ENCODE assay signal across 30 cellular contexts in the genomic region with DNA sequence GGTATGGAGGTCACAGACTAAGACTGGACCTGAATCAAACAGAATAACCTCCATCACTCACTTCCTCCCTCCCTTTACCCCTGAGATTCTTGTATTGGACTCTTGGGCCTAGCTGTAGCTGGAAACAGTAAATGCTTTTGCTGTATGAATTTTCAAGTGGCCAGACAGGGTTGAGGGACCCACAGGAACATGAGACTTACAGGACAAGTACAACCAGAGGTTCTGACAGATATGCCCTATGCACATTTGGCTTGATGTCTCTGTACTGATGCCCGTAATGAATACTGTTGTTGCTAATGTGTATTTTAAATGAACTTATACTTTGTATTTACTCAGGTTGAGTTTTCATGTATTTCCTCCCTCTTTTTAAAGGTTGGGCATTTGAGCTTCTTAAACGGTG.
"Had no signal": no experiment of that assay in that cellular context is flagged by ENCODE, and none has a peak within 500 bp of the region (broad histone marks: within the 10 kb centered on the region; RNA-seq: fewer than 3 reads in every experiment).

No MANE protein-coding gene starts in this region.

- H3K9me3 ChIP-seq: body of pancreas, colonic mucosa had no signal

- H3K4me3 Mint-ChIP-seq: activated CD4-positive, alpha-beta T cell treated with anti-CD3 and anti-CD28 coated beads, Interleukin-2, amount 10 ng/mL, durations not matched to agents 7 days and 5 days; activated naive CD8-positive, alpha-beta T cell treated with anti-CD3 and anti-CD28 coated beads for 36 hours; activated naive CD8-positive, alpha-beta T cell treated with anti-CD3 and anti-CD28 coated beads, Interleukin-2, amount 50 U/mL, for 24 hours; activated T-cell treated with anti-CD3 and anti-CD28 coated beads, Interleukin-2, amount 50 U/mL, for 24 hours; activated T-cell treated with anti-CD3 and anti-CD28 coated beads, Interleukin-2, amount 50 U/mL, for 72 hours had no signal

- H3K4me3 ChIP-seq: adrenal gland, body of pancreas, cardiac muscle cell, colonic mucosa, esophagus squamous epithelium, gastroesophageal sphincter, heart right ventricle had no signal

- H3K36me3 ChIP-seq: adrenal gland, cardiac muscle cell, colonic mucosa had no signal

- H3K27ac ChIP-seq: adrenal gland, body of pancreas, cardiac muscle cell, colonic mucosa, epithelial cell of prostate, esophagus squamous epithelium, gastroesophageal sphincter, heart right ventricle had no signal

- H3K4me1 Mint-ChIP-seq: activated CD4-positive, alpha-beta T cell treated with anti-CD3 and anti-CD28 coated beads, Interleukin-2, amount 10 ng/mL, durations not matched to agents 7 days and 5 days; activated naive CD8-positive, alpha-beta T cell treated with anti-CD3 and anti-CD28 coated beads, Interleukin-2, amount 50 U/mL, for 24 hours had no signal

- H3K27me3 Mint-ChIP-seq: activated CD4-positive, alpha-beta T cell treated with anti-CD3 and anti-CD28 coated beads, Interleukin-2, amount 10 ng/mL, durations not matched to agents 7 days and 5 days; activated naive CD8-positive, alpha-beta T cell treated with anti-CD3 and anti-CD28 coated beads for 36 hours; activated naive CD8-positive, alpha-beta T cell treated with anti-CD3 and anti-CD28 coated beads, Interleukin-2, amount 50 U/mL, for 24 hours; activated T-cell treated with anti-CD3 and anti-CD28 coated beads, Interleukin-2, amount 50 U/mL, for 24 hours had no signal

- DNase-seq: activated CD4-positive, alpha-beta T cell treated with anti-CD3 and anti-CD28 coated beads for 4 hours; activated CD4-positive, alpha-beta T cell treated with anti-CD3 and anti-CD28 coated beads, Interleukin-2, amount 10 ng/mL, durations not matched to agents 7 days and 5 days; activated CD4-positive, alpha-beta T cell treated with anti-CD3 and anti-CD28 coated beads, Interleukin-2, amount 50 U/mL, for 48 hours; activated CD4-positive, CD25-positive, alpha-beta regulatory T cell; activated CD4-positive, CD25-positive, alpha-beta regulatory T cell treated with anti-CD3 and anti-CD28 coated beads, Interleukin-2, amount 50 U/mL, for 72 hours; activated CD8-positive, alpha-beta memory T cell treated with anti-CD3 and anti-CD28 coated beads for 24 hours; activated CD8-positive, alpha-beta memory T cell treated with anti-CD3 and anti-CD28 coated beads, Interleukin-2, amount 50 U/mL, for 48 hours; activated gamma-delta T cell; activated naive CD4-positive, alpha-beta T cell; activated naive CD4-positive, alpha-beta T cell treated with anti-CD3 and anti-CD28 coated beads, Interleukin-2, amount 50 U/mL, for 16 hours; activated naive CD8-positive, alpha-beta T cell treated with anti-CD3 and anti-CD28 coated beads for 36 hours; activated naive CD8-positive, alpha-beta T cell treated with anti-CD3 and anti-CD28 coated beads, Interleukin-2, amount 50 U/mL, for 24 hours; activated T-cell treated with anti-CD3 and anti-CD28 coated beads for 4 hours; activated T-cell treated with anti-CD3 and anti-CD28 coated beads, Interleukin-2, amount 50 U/mL, for 24 hours; activated T-cell treated with anti-CD3 and anti-CD28 coated beads, Interleukin-2, amount 50 U/mL, for 72 hours; adrenal gland; amygdala; aorta; body of pancreas; central memory CD4-positive, alpha-beta T cell; cerebellar nuclear complex; colonic mucosa; effector CD8-positive, alpha-beta T cell; esophagus squamous epithelium; foreskin melanocyte; heart right ventricle; T-helper 2 cell had no signal

- H3K4me1 ChIP-seq: adrenal gland, colonic mucosa, esophagus squamous epithelium, gastroesophageal sphincter, heart right ventricle had no signal

- ATAC-seq: body of pancreas, gastroesophageal sphincter, heart right ventricle had no signal

- H3K27ac Mint-ChIP-seq: activated CD4-positive, alpha-beta T cell treated with anti-CD3 and anti-CD28 coated beads, Interleukin-2, amount 10 ng/mL, durations not matched to agents 7 days and 5 days; activated naive CD8-positive, alpha-beta T cell treated with anti-CD3 and anti-CD28 coated beads for 36 hours; activated naive CD8-positive, alpha-beta T cell treated with anti-CD3 and anti-CD28 coated beads, Interleukin-2, amount 50 U/mL, for 24 hours; activated T-cell treated with anti-CD3 and anti-CD28 coated beads, Interleukin-2, amount 50 U/mL, for 24 hours; activated T-cell treated with anti-CD3 and anti-CD28 coated beads, Interleukin-2, amount 50 U/mL, for 72 hours had no signal

- H3K27me3 ChIP-seq: adrenal gland, body of pancreas, cardiac muscle cell, colonic mucosa, esophagus squamous epithelium, gastroesophageal sphincter, heart right ventricle had no signal
